Comparison of ENCODE assay signal across 10 cellular contexts in genomic region chr7:124764071-124764846, GRCh38. TPM values are rescaled to one million over a fixed set of nuclear protein-coding genes. Genes with fewer than 3 reads are reported as not detected.
DNase-seq lines count a peak whose midpoint lies in the region; ATAC-seq and TF ChIP-seq lines count a peak whose summit lies in the region.
"Had no signal": no experiment of that assay in that cellular context is flagged by ENCODE, and none has a peak within 500 bp of the region (broad histone marks: within the 10 kb centered on the region; RNA-seq: fewer than 3 reads in every experiment).

No MANE protein-coding gene starts in this region.

- H3K9me3 ChIP-seq in cardiac muscle cell (ENCODE audit: low read depth) = no peaks in the 10 kb centered on the region
- no peaks in the 10 kb centered on the region for H3K9me3 ChIP-seq in mucosa of stomach (ENCODE audit: control insufficient read depth, low read length)
- no peaks in the 10 kb centered on the region for H3K9me3 ChIP-seq in vagina

- no peak overlapping the region for H3K9ac ChIP-seq in mucosa of stomach (ENCODE audit: low read length)

- ATAC-seq in GM18868 (IDR thresholded peaks at IDR 0.05; ENCODE audit: unreplicated experiment) (no peak), HG03432 (IDR thresholded peaks at IDR 0.05; ENCODE audit: unreplicated experiment) (no peak)

- H3K4me3 ChIP-seq in cardiac muscle cell = peak overlapping the region; percentile 53
- peak overlapping the region; percentile 74 for H3K4me3 ChIP-seq in coronary artery
- peak overlapping the region; percentile 28 for H3K4me3 ChIP-seq in mucosa of stomach (ENCODE audit: low read length)
- peak overlapping the region; percentile 51 to 52 for H3K4me3 ChIP-seq in vagina
- H3K4me3 ChIP-seq: K562 had no signal

- no peaks in the 10 kb centered on the region for H3K4me1 ChIP-seq in cardiac muscle cell (ENCODE audit: low read depth)
- H3K4me1 ChIP-seq in mucosa of stomach (ENCODE audit: control insufficient read depth, insufficient read depth, low read length) = peaks cover 14% of the 10 kb centered on the region
- H3K4me1 ChIP-seq in vagina = peaks cover 26% of the 10 kb centered on the region

- DNase-seq in cardiac muscle cell (ENCODE audit: low read depth in 1 of 2, low spot score in 1 of 2) = peak in 1 of 2 donors; percentile 5
- no peak for DNase-seq in cardiac septum (ENCODE audit: low spot score)
- no peak for DNase-seq in coronary artery (ENCODE audit: low spot score)
- DNase-seq in vagina (ENCODE audit: extremely low spot score in 2 of 2) = no peak
- no peak for DNase-seq in GM13977 (ENCODE audit: low spot score)
- DNase-seq: activated gamma-delta T cell had no signal

- no peak for TF ChIP-seq POLR2A in vagina (IDR thresholded peaks at IDR 0.05)

- TF ChIP-seq CTCF in cardiac muscle cell (IDR thresholded peaks at IDR 0.05; ENCODE audit: low read depth, low read length) (no peak), coronary artery (IDR thresholded peaks at IDR 0.05) (no peak), vagina (IDR thresholded peaks at IDR 0.05) (no peak), GM13977 (IDR thresholded peaks at IDR 0.05; ENCODE audit: extremely low read depth, insufficient read depth, missing control alignments) (no peak)

- H3K27ac ChIP-seq in cardiac muscle cell (no peak overlapping the region), coronary artery (no peak overlapping the region), vagina (no peak overlapping the region)

- in situ Hi-C loops in GM13977 (cut with MboI; ENCODE audit: low pct_unique_long_range_greater_than_20kb, low sequenced_read_pairs, unreplicated experiment) = no loop called here

- no peaks in the 10 kb centered on the region for H3K36me3 ChIP-seq in cardiac muscle cell
- H3K36me3 ChIP-seq in mucosa of stomach (ENCODE audit: control insufficient read depth, insufficient read depth, low read length) = no peaks in the 10 kb centered on the region
- H3K36me3 ChIP-seq in vagina = no peaks in the 10 kb centered on the region

- H3K27me3 ChIP-seq in cardiac muscle cell (peaks cover 44% of the 10 kb centered on the region), mucosa of stomach (ENCODE audit: control insufficient read depth, insufficient read depth, low read length) (peaks cover 27% of the 10 kb centered on the region), vagina (peaks cover 4% of the 10 kb centered on the region)

- intact Hi-C loops in cardiac septum (cut with DNase I) = no loop called here
- intact Hi-C loops in vagina (cut with DNase I) = no loop called here

RNA-seq across cellular contexts. Expression of gene GPR37, which starts 1.3 kb away (rescaled TPM):
- 8.6 and 17.1 TPM in 2 replicates for total RNA-seq in cardiac muscle cell
- polyA plus RNA-seq in cardiac muscle cell = 7.6 and 15.9 TPM in 2 replicates
- total RNA-seq in cardiac septum = 0.13 TPM
- 0.98 TPM for total RNA-seq in vagina
- total RNA-seq: K562 had no signal
